17 cellular contexts compared by ENCODE assay signal in genomic region chr6:168130683-168131371, GRCh38. TPM values are rescaled to one million over a fixed set of nuclear protein-coding genes. Genes with fewer than 3 reads are reported as not detected.
A peak's percentile ranks its signal among the peaks of the same experiment; 100 is the strongest.
DNase-seq lines count a peak whose midpoint lies in the region; FAIRE-seq and TF ChIP-seq lines count a peak whose summit lies in the region.
"Had no signal": no experiment of that assay in that cellular context is flagged by ENCODE, and none has a peak within 500 bp of the region (broad histone marks: within the 10 kb centered on the region; RNA-seq: fewer than 3 reads in every experiment).

No MANE protein-coding gene starts in this region.

- no peaks in the 10 kb centered on the region for H3K9me3 ChIP-seq in kidney (ENCODE audit: control insufficient read depth in 1 of 2, low read length in 2 of 2)
- no peaks in the 10 kb centered on the region for H3K9me3 ChIP-seq in sigmoid colon
- H3K9me3 ChIP-seq: BLaER1 treated with 17β-estradiol and CSF1 and Interleukin-3, amounts not matched to agents 10 nM and 100 nM had no signal

- no peak for TF ChIP-seq POLR2A in sigmoid colon (IDR thresholded peaks at IDR 0.05)

- FAIRE-seq in kidney (lab: Jason Lieb, UNC) = no peak
- FAIRE-seq: H54 had no signal

- H3K27ac ChIP-seq in kidney (ENCODE audit: low read depth in 2 of 2, low read length in 2 of 2) (no peak overlapping the region), sigmoid colon (no peak overlapping the region)
- H3K27ac ChIP-seq: 22Rv1; BLaER1 treated with 17β-estradiol and CSF1 and Interleukin-3, amounts not matched to agents 10 nM and 100 nM; SK-N-MC had no signal

- intact Hi-C loops in kidney (cut with DNase I) = no loop called here
- intact Hi-C loops in sigmoid colon (cut with DNase I) = no loop called here

- H3K36me3 ChIP-seq in kidney (ENCODE audit: control insufficient read depth in 1 of 2, insufficient read depth in 2 of 2, low read length in 2 of 2) = no peaks in the 10 kb centered on the region
- H3K36me3 ChIP-seq in sigmoid colon = no peaks in the 10 kb centered on the region
- H3K36me3 ChIP-seq: BLaER1 treated with 17β-estradiol and CSF1 and Interleukin-3, amounts not matched to agents 10 nM and 100 nM had no signal

- no peak for TF ChIP-seq EP300 in sigmoid colon (IDR thresholded peaks at IDR 0.05)

- H3K27me3 ChIP-seq in sigmoid colon = no peaks in the 10 kb centered on the region
- H3K27me3 ChIP-seq: BLaER1 treated with 17β-estradiol and CSF1 and Interleukin-3, amounts not matched to agents 10 nM and 100 nM had no signal

- no peak overlapping the region for H3K4me3 ChIP-seq in kidney (ENCODE audit: low read length in 2 of 2)
- no peak overlapping the region for H3K4me3 ChIP-seq in sigmoid colon
- H3K4me3 ChIP-seq: BLaER1 treated with 17β-estradiol and CSF1 and Interleukin-3, amounts not matched to agents 10 nM and 100 nM; SK-N-MC had no signal

- TF ChIP-seq CTCF in kidney (IDR thresholded peaks at IDR 0.05; ENCODE audit: borderline replicate concordance, extremely low read depth, insufficient read depth) = no peak
- no peak for TF ChIP-seq CTCF in sigmoid colon (IDR thresholded peaks at IDR 0.05)

- WGBS in sigmoid colon, 2 donors = 54 to 78% methylated on average over 14 of the region's 14 CpGs

- DNase-seq in NCI-H1417 (lab: John Stamatoyannopoulos, UW) = peak in 2 of 3 experiments; percentile 68 to 80
- DNase-seq in NCI-H1417 treated with DMSO at 0.1 percent for 48 hours (lab: John Stamatoyannopoulos, UW) = no peak
- DNase-seq in SW480 (ENCODE audit: low spot score) = peak; percentile 48
- peak; percentile 46 for DNase-seq in kidney
- DNase-seq in sigmoid colon = peak; percentile 45
- DNase-seq in activated CD4-positive, alpha-beta T cell treated with anti-CD3 and anti-CD28 coated beads for 4 hours = no peak
- no peak for DNase-seq in NCI-H2171 (lab: John Stamatoyannopoulos, UW)
- no peak for DNase-seq in stimulated activated CD4-positive, alpha-beta T cell treated with anti-CD3 and anti-CD28 coated beads, Interleukin-15, amount 100 ng/mL, for 24 hours
- DNase-seq: DMS 273 treated with DMSO at 0.1 percent for 48 hours, NCI-H2107, NCI-H82 had no signal

- H3K4me1 ChIP-seq in kidney (ENCODE audit: control insufficient read depth in 1 of 2, insufficient read depth in 1 of 2, low read depth in 1 of 2, low read length in 2 of 2) (peaks cover 0 to 3% of the 10 kb centered on the region in 2 donors), sigmoid colon (peaks cover 0 to 11% (median 8%) of the 10 kb centered on the region in 4 donors)

- no peak overlapping the region for H3K9ac ChIP-seq in kidney (ENCODE audit: low read length in 2 of 2)
- H3K9ac ChIP-seq: BLaER1 treated with 17β-estradiol and CSF1 and Interleukin-3, amounts not matched to agents 10 nM and 100 nM had no signal

RNA-seq across cellular contexts. Expression of gene FRMD1, which starts 51.8 kb away (rescaled TPM):
- total RNA-seq in kidney = 1.1 TPM
- polyA plus RNA-seq in kidney (ENCODE audit: insufficient read depth, low read depth, low replicate concordance) = 7.5 TPM
- under 1 TPM in 2 of 4 donors, not detected in 2; 0.36 to 0.83 TPM for total RNA-seq in sigmoid colon
- 10 to 100 TPM in 1 of 3 donors, 1 to 10 TPM in 2; 4.2 to 12.0 (median 9.3) TPM for polyA plus RNA-seq in sigmoid colon
- total RNA-seq: Daoy, HT-29 had no signal

Comparison
In these comparisons a context has a peak if more than half of its experiments do, and no peak if none do; other contexts are left out.
1. DNase-seq: peak in NCI-H1417 (2 of 3), SW480 (single experiment), kidney (single experiment) and sigmoid colon (single experiment); none in NCI-H1417 treated with DMSO at 0.1 percent for 48 hours (single experiment), activated CD4-positive, alpha-beta T cell treated with anti-CD3 and anti-CD28 coated beads for 4 hours (0 of 2), NCI-H2171 (single experiment) and stimulated activated CD4-positive, alpha-beta T cell treated with anti-CD3 and anti-CD28 coated beads, Interleukin-15, amount 100 ng/mL, for 24 hours (single experiment).